ENCODE assay signal across 19 cellular contexts in the genomic region with DNA sequence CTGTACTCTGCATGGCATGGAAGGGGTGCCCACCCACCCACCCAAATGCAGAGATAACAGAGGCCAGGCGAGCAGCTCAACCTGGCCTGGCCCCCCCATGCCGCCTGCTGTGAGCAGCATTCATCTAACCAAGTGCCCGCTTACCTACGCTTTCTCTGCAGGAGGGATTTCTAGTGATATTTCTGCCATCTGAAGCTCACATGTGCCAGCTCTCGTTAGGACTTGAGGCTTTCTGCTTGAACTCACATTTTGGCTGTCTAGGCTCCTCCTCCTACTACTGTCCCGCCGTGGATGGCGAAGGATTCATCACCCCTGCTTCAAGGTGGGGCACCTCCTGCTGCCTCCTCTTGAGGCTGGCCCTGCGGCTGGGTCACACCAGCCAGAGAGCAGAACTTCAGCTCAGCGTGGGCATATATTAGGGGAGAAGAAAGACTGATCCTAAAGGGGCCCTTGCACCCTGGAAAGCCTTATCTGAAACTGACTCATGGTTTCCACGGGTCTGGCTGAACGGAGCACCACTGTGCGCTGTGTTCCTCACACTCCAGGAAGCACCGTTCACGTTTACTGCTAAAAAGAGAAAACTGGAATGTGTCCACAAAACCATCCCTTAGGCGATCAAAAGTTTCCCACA. TPM values are rescaled to one million over a fixed set of nuclear protein-coding genes. Genes with fewer than 3 reads are reported as not detected.
DNase-seq lines count a peak whose midpoint lies in the region; ATAC-seq and TF ChIP-seq lines count a peak whose summit lies in the region.
"Had no signal": no experiment of that assay in that cellular context is flagged by ENCODE, and none has a peak within 500 bp of the region (broad histone marks: within the 10 kb centered on the region; RNA-seq: fewer than 3 reads in every experiment).

No MANE protein-coding gene starts in this region.

- no peaks in the 10 kb centered on the region for H3K27me3 ChIP-seq in left ventricle myocardium inferior (ENCODE audit: low read depth)
- H3K27me3 ChIP-seq in endodermal cell (ENCODE audit: control insufficient read depth, insufficient read depth, low read length, poor library complexity, severe bottlenecking) = no peaks in the 10 kb centered on the region
- H3K27me3 ChIP-seq: colonic mucosa had no signal

- no peak overlapping the region for H3K4me3 ChIP-seq in left ventricle myocardium inferior
- no peak overlapping the region for H3K4me3 ChIP-seq in endodermal cell (ENCODE audit: low read length)
- H3K4me3 ChIP-seq: A549, colonic mucosa had no signal

- peak overlapping the region; percentile 48 for H3K27ac Mint-ChIP-seq in endodermal cell
- H3K27ac Mint-ChIP-seq in osteocyte (ENCODE audit: unreplicated experiment) = peak overlapping the region; percentile 44
- H3K27ac Mint-ChIP-seq: activated naive CD8-positive, alpha-beta T cell treated with anti-CD3 and anti-CD28 coated beads for 36 hours; activated T-cell treated with anti-CD3 and anti-CD28 coated beads, Interleukin-2, amount 50 U/mL, for 24 hours; CD4-positive, CD25-positive, alpha-beta regulatory T cell; memory B cell had no signal

- WGBS in endodermal cell (ENCODE audit: insufficient coverage in 1 of 2, insufficient read length in 1 of 2), 2 experiments = 91 to 93% methylated on average over 15 to 16 of the region's 16 CpGs

- intact Hi-C loops in left ventricle myocardium inferior (cut with micrococcal nuclease) (no loop called here), Right ventricle myocardium superior (cut with DNase I) (no loop called here)

- no peak overlapping the region for H3K9ac ChIP-seq in endodermal cell (ENCODE audit: extremely low read depth, low read length, poor library complexity, severe bottlenecking)

- H3K27ac ChIP-seq in left ventricle myocardium inferior (replicated peaks) (peak overlapping the region; percentile 57), endodermal cell (ENCODE audit: low read depth, low read length) (no peak overlapping the region)
- H3K27ac ChIP-seq: A549, colonic mucosa had no signal

- H3K4me1 Mint-ChIP-seq in endodermal cell (peaks cover 12% of the 10 kb centered on the region), osteocyte (ENCODE audit: unreplicated experiment) (peaks cover 83% of the 10 kb centered on the region)
- H3K4me1 Mint-ChIP-seq: activated naive CD8-positive, alpha-beta T cell treated with anti-CD3 and anti-CD28 coated beads for 36 hours; CD4-positive, CD25-positive, alpha-beta regulatory T cell; memory B cell had no signal

- H3K36me3 Mint-ChIP-seq in endodermal cell (ENCODE audit: low read depth) = peaks cover 19% of the 10 kb centered on the region
- peaks cover 10% of the 10 kb centered on the region for H3K36me3 Mint-ChIP-seq in osteocyte (ENCODE audit: unreplicated experiment)
- H3K36me3 Mint-ChIP-seq: activated naive CD8-positive, alpha-beta T cell treated with anti-CD3 and anti-CD28 coated beads for 36 hours; CD4-positive, CD25-positive, alpha-beta regulatory T cell; memory B cell had no signal

- no peaks in the 10 kb centered on the region for H3K9me3 ChIP-seq in left ventricle myocardium inferior (replicated peaks)
- H3K9me3 ChIP-seq in endodermal cell (ENCODE audit: control insufficient read depth, low read length) = no peaks in the 10 kb centered on the region
- H3K9me3 ChIP-seq: A549, colonic mucosa, thoracic aorta had no signal

- H3K9me3 Mint-ChIP-seq in endodermal cell (no peaks in the 10 kb centered on the region), osteocyte (ENCODE audit: unreplicated experiment) (no peaks in the 10 kb centered on the region)
- H3K9me3 Mint-ChIP-seq: activated naive CD8-positive, alpha-beta T cell treated with anti-CD3 and anti-CD28 coated beads for 36 hours; activated T-cell treated with anti-CD3 and anti-CD28 coated beads, Interleukin-2, amount 50 U/mL, for 24 hours; memory B cell had no signal

- H3K36me3 ChIP-seq in left ventricle myocardium inferior = peaks cover 4% of the 10 kb centered on the region
- peaks cover 13% of the 10 kb centered on the region for H3K36me3 ChIP-seq in endodermal cell (ENCODE audit: control insufficient read depth, insufficient read depth, low read length)
- H3K36me3 ChIP-seq: colonic mucosa, thoracic aorta had no signal

- ATAC-seq in Right ventricle myocardium superior (ENCODE audit: poor library complexity) = no peak
- ATAC-seq: A549 had no signal

- H3K4me1 ChIP-seq in left ventricle myocardium inferior = peaks cover 77% of the 10 kb centered on the region
- H3K4me1 ChIP-seq in endodermal cell (ENCODE audit: control insufficient read depth, insufficient read depth, low read length) = no peaks in the 10 kb centered on the region

- H3K4me3 Mint-ChIP-seq in endodermal cell (no peak overlapping the region), osteocyte (ENCODE audit: unreplicated experiment) (no peak overlapping the region)
- H3K4me3 Mint-ChIP-seq: activated naive CD8-positive, alpha-beta T cell treated with anti-CD3 and anti-CD28 coated beads for 36 hours; activated T-cell treated with anti-CD3 and anti-CD28 coated beads, Interleukin-2, amount 50 U/mL, for 24 hours; CD4-positive, CD25-positive, alpha-beta regulatory T cell; memory B cell had no signal

- DNase-seq in left ventricle myocardium inferior (no peak), Right ventricle myocardium superior (no peak), endodermal cell (no peak), osteocyte (ENCODE audit: extremely low spot score, unreplicated experiment) (no peak), SKM-1 treated with dmso at 0.1 percent for 144 hours (lab: John Stamatoyannopoulos, UW; ENCODE audit: unreplicated experiment) (no peak), NCI-H1048 (lab: John Stamatoyannopoulos, UW) (no peak), NCI-H128 (lab: John Stamatoyannopoulos, UW; ENCODE audit: unreplicated experiment) (no peak), NCI-H146 treated with DMSO at 0.1 percent for 48 hours (lab: John Stamatoyannopoulos, UW; ENCODE audit: unreplicated experiment) (no peak)
- DNase-seq: activated CD4-positive, alpha-beta T cell treated with anti-CD3 and anti-CD28 coated beads, Interleukin-2, amount 50 U/mL, for 48 hours; activated naive CD8-positive, alpha-beta T cell treated with anti-CD3 and anti-CD28 coated beads for 36 hours; activated T-cell treated with anti-CD3 and anti-CD28 coated beads, Interleukin-2, amount 50 U/mL, for 24 hours; CD4-positive, CD25-positive, alpha-beta regulatory T cell; colonic mucosa; glutamatergic neuron; NCI-H1930; stimulated activated CD4-positive, alpha-beta T cell treated with anti-CD3 and anti-CD28 coated beads, Interleukin-4, amount 100 ng/mL, for 4 hours had no signal

- TF ChIP-seq CTCF in left ventricle myocardium inferior (IDR thresholded peaks at IDR 0.05; ENCODE audit: borderline replicate concordance) = no peak
- TF ChIP-seq CTCF in endodermal cell (conservative IDR thresholded peaks at IDR 0.05) = no peak
- TF ChIP-seq CTCF in osteocyte (IDR thresholded peaks at IDR 0.05) = no peak

- H3K27me3 Mint-ChIP-seq in endodermal cell (ENCODE audit: insufficient read depth) = no peaks in the 10 kb centered on the region
- no peaks in the 10 kb centered on the region for H3K27me3 Mint-ChIP-seq in osteocyte (ENCODE audit: unreplicated experiment)
- H3K27me3 Mint-ChIP-seq: activated naive CD8-positive, alpha-beta T cell treated with anti-CD3 and anti-CD28 coated beads for 36 hours had no signal

RNA-seq across cellular contexts. Expression of a gene that starts 45.5 kb away (rescaled TPM):
- total RNA-seq in left ventricle myocardium inferior = 29.1 TPM
- 29.4 TPM for total RNA-seq in Right ventricle myocardium superior
- 100 to 1,000 TPM in 1 of 2 donors, 10 to 100 TPM in 1; 75.3 to 109 TPM for total RNA-seq in endodermal cell
- 119 TPM for polyA plus RNA-seq in endodermal cell (2013, experiment 1 of 2)
- polyA plus RNA-seq in endodermal cell (2013, experiment 2 of 2) = 108 TPM
- 125 and 127 TPM in 2 replicates for total RNA-seq in osteocyte
